In genomic region chr17:35063514-35064223, GRCh38 we compare ENCODE assay signal across 8 cellular contexts. TPM values are rescaled to one million over a fixed set of nuclear protein-coding genes. Genes with fewer than 3 reads are reported as not detected.
DNase-seq lines count a peak whose midpoint lies in the region; ATAC-seq and TF ChIP-seq lines count a peak whose summit lies in the region.

Gene RFFL (minus strand): TSS chr17:35063707. CDS start chr17:35026553, 37,154 bp downstream.

- H3K9me3 Mint-ChIP-seq in HFFc6 = no peaks in the 10 kb centered on the region
- no peaks in the 10 kb centered on the region for H3K9me3 Mint-ChIP-seq in T-helper 1 cell treated with Interleukin-12 subunit alpha and Interleukin-12 subunit beta and Interleukin-4 antibody, amounts not matched to agents 30 μg/mL and 1 μg/mL, for 36 hours

- no peaks in the 10 kb centered on the region for H3K36me3 ChIP-seq in uterus

- peak; percentile 75 for DNase-seq in GM10266 (ENCODE audit: extremely low spot score)
- DNase-seq in HFFc6 = peak; percentile 98
- peak; percentile 99 for DNase-seq in MV-4-11 (lab: John Stamatoyannopoulos, UW)
- DNase-seq in right cardiac atrium = peak; percentile 84 to 90 (median 88)
- DNase-seq in putamen (ENCODE audit: low spot score) = peak; percentile 95
- DNase-seq in uterus = peak; percentile 78 to 92

- H3K27me3 Mint-ChIP-seq in HFFc6 (ENCODE audit: insufficient read depth) = peaks cover 1% of the 10 kb centered on the region; the same call in 1 of the 2 replicates
- no peaks in the 10 kb centered on the region for H3K27me3 Mint-ChIP-seq in T-helper 1 cell treated with Interleukin-12 subunit alpha and Interleukin-12 subunit beta and Interleukin-4 antibody, amounts not matched to agents 30 μg/mL and 1 μg/mL, for 36 hours (ENCODE audit: low read depth)

- TF ChIP-seq POLR2A in uterus (IDR thresholded peaks at IDR 0.05) = peak; percentile 33 to 37

- H3K4me1 ChIP-seq in right cardiac atrium (ENCODE audit: control insufficient read depth, insufficient read depth, low read length) (peaks cover 2% of the 10 kb centered on the region), uterus (no peaks in the 10 kb centered on the region)

- H3K27ac ChIP-seq in angular gyrus (ENCODE audit: low read depth, low read length) (peak within 1 kb of the TSS; percentile 96), right cardiac atrium (ENCODE audit: low read length) (peak within 1 kb of the TSS; percentile 97), uterus (peak within 1 kb of the TSS; percentile 79 to 80)

- peak within 1 kb of the TSS; percentile 99 for H3K27ac Mint-ChIP-seq in HFFc6
- peak within 1 kb of the TSS; percentile 96 for H3K27ac Mint-ChIP-seq in T-helper 1 cell treated with Interleukin-12 subunit alpha and Interleukin-12 subunit beta and Interleukin-4 antibody, amounts not matched to agents 30 μg/mL and 1 μg/mL, for 36 hours

- TF ChIP-seq CTCF in GM10266 (IDR thresholded peaks at IDR 0.05; ENCODE audit: control insufficient read depth, insufficient read depth, low read depth, missing control alignments) (peak; percentile 33), HFFc6 (IDR thresholded peaks at IDR 0.05) (no peak; the same call in 1 of the 2 replicates), uterus (IDR thresholded peaks at IDR 0.05) (peak in 2 of 4 experiments; percentile 43 to 49)

- H3K4me1 Mint-ChIP-seq in HFFc6 (ENCODE audit: low read depth) = peaks cover 36% of the 10 kb centered on the region
- H3K4me1 Mint-ChIP-seq in T-helper 1 cell treated with Interleukin-12 subunit alpha and Interleukin-12 subunit beta and Interleukin-4 antibody, amounts not matched to agents 30 μg/mL and 1 μg/mL, for 36 hours (ENCODE audit: low read depth) = peaks cover 53% of the 10 kb centered on the region

- ATAC-seq in right cardiac atrium = peak; percentile 98 to 99

- peaks cover 26% of the 10 kb centered on the region for H3K36me3 Mint-ChIP-seq in HFFc6 (ENCODE audit: low read depth)
- peaks cover 41% of the 10 kb centered on the region for H3K36me3 Mint-ChIP-seq in T-helper 1 cell treated with Interleukin-12 subunit alpha and Interleukin-12 subunit beta and Interleukin-4 antibody, amounts not matched to agents 30 μg/mL and 1 μg/mL, for 36 hours (ENCODE audit: low read depth)

- intact Hi-C loops in right cardiac atrium (cut with DNase I) = loop anchor here in 1 of 4 donors (10.0 kb wide), 1 partner anchor 59 kb away; no protein-coding TSS in a partner anchor
- intact Hi-C loops in uterus (cut with DNase I; ENCODE audit: low total_unique reads) = no loop called here

- H3K9me3 ChIP-seq in right cardiac atrium (ENCODE audit: control insufficient read depth, low read length) (no peaks in the 10 kb centered on the region), uterus (no peaks in the 10 kb centered on the region)

- H3K27me3 ChIP-seq in right cardiac atrium (ENCODE audit: control insufficient read depth, insufficient read depth) (no peaks in the 10 kb centered on the region), uterus (no peaks in the 10 kb centered on the region)

- 17% methylated on average over 6 of the region's 6 CpGs for WGBS in right cardiac atrium

- peak within 1 kb of the TSS; percentile 81 for H3K4me3 Mint-ChIP-seq in HFFc6
- H3K4me3 Mint-ChIP-seq in T-helper 1 cell treated with Interleukin-12 subunit alpha and Interleukin-12 subunit beta and Interleukin-4 antibody, amounts not matched to agents 30 μg/mL and 1 μg/mL, for 36 hours = peak within 1 kb of the TSS; percentile 78

- H3K4me3 ChIP-seq in right cardiac atrium (ENCODE audit: low read length) (peak within 1 kb of the TSS; percentile 1), uterus (peak within 1 kb of the TSS; percentile 16)

RNA-seq across cellular contexts. Expression of gene RFFL, which starts in this region (rescaled TPM):
- total RNA-seq in HFFc6 (2021; fragmentation: NEBNext Ultra II Directional; extraction: Animal tissue kit (Norgen Biotek cat#: 25700)) = 10 to 100 TPM; 12.0 to 18.5 (median 13.6) TPM
- total RNA-seq in right cardiac atrium = 10 to 100 TPM; 17.2 to 20.0 (median 18.4) TPM
- 5.7 TPM for polyA plus RNA-seq in right cardiac atrium
- total RNA-seq in uterus = 10 to 100 TPM; 11.5 to 38.5 (median 14.6) TPM

Comparison
In these comparisons a context has a peak if more than half of its experiments do, and no peak if none do; other contexts are left out.
1. Peak in every context shown above with its lines: DNase-seq, ATAC-seq, H3K4me3 ChIP-seq and H3K27ac ChIP-seq.